Comparison of ENCODE assay signal across 20 cellular contexts in the genomic region with DNA sequence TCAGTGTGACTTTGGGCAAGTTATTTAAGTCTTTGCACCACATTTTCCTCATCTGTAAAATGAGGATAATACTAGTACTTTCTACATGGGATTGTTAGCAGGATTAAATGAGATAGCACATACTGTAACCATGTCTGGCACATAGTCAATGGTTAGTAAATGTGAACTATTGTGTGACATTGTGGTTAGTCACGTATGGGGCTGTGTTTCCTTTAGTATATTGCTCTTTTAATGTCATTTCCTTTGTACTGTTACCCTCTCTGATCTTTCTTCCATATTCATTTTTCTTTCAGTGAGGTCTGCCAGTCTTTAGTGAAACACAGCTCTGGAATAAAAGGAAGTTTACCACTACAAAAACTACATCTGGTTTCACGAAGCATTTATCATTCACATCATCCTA. TPM values are rescaled to one million over a fixed set of nuclear protein-coding genes. Genes with fewer than 3 reads are reported as not detected.
DNase-seq lines count a peak whose midpoint lies in the region; ATAC-seq lines count a peak whose summit lies in the region.
"Had no signal": no experiment of that assay in that cellular context is flagged by ENCODE, and none has a peak within 500 bp of the region (broad histone marks: within the 10 kb centered on the region; RNA-seq: fewer than 3 reads in every experiment).

No MANE protein-coding gene starts in this region.

- no peak overlapping the region for H3K4me3 Mint-ChIP-seq in activated CD4-positive, alpha-beta T cell treated with anti-CD3 and anti-CD28 coated beads for 36 hours
- peak overlapping the region; percentile 44 for H3K4me3 Mint-ChIP-seq in activated naive CD8-positive, alpha-beta T cell
- peak overlapping the region in 7 of 10 donors; percentile 27 to 60 (median 43) for H3K4me3 Mint-ChIP-seq in naive thymus-derived CD8-positive, alpha-beta T cell
- H3K4me3 Mint-ChIP-seq: type B pancreatic cell had no signal

- CTCF ChIA-PET in activated CD4-positive, alpha-beta T cell treated with anti-CD3 and anti-CD28 coated beads for 36 hours (lab: Charles Lee), result interaction anchor here (1.1 kb wide), 1 partner anchor 10 kb away, joined by 3 read pairs; no protein-coding TSS in a partner anchor

- POLR2A ChIA-PET in activated CD4-positive, alpha-beta T cell treated with anti-CD3 and anti-CD28 coated beads for 36 hours (lab: Charles Lee), result no interaction called here
- POLR2A ChIA-PET in naive thymus-derived CD8-positive, alpha-beta T cell (lab: Charles Lee), result no interaction called here

- intact Hi-C loops in activated CD4-positive, alpha-beta T cell treated with anti-CD3 and anti-CD28 coated beads for 36 hours (cut with DNase I, micrococcal nuclease), result no loop called here
- intact Hi-C loops in left cardiac atrium (cut with DNase I), result no loop called here

- H3K9me3 Mint-ChIP-seq in activated CD4-positive, alpha-beta T cell treated with anti-CD3 and anti-CD28 coated beads for 36 hours (ENCODE audit: low read depth), result no peaks in the 10 kb centered on the region
- no peaks in the 10 kb centered on the region for H3K9me3 Mint-ChIP-seq in activated naive CD8-positive, alpha-beta T cell (ENCODE audit: low read depth)
- H3K9me3 Mint-ChIP-seq in naive thymus-derived CD8-positive, alpha-beta T cell, result peaks cover 0 to 26% (median 0%) of the 10 kb centered on the region in 9 donors

- ATAC-seq in activated CD4-positive, alpha-beta T cell treated with anti-CD3 and anti-CD28 coated beads for 36 hours, result peak; percentile 96
- ATAC-seq in naive thymus-derived CD8-positive, alpha-beta T cell, result peak; percentile 53 to 75
- ATAC-seq in left cardiac atrium, result no peak
- no peak for ATAC-seq in HG02623 (IDR thresholded peaks at IDR 0.05; ENCODE audit: unreplicated experiment)
- ATAC-seq: gastroesophageal sphincter had no signal

- peaks cover 64% of the 10 kb centered on the region for H3K36me3 Mint-ChIP-seq in activated CD4-positive, alpha-beta T cell treated with anti-CD3 and anti-CD28 coated beads for 36 hours (ENCODE audit: low read depth)
- peaks cover 7% of the 10 kb centered on the region for H3K36me3 Mint-ChIP-seq in activated naive CD8-positive, alpha-beta T cell
- H3K36me3 Mint-ChIP-seq in naive thymus-derived CD8-positive, alpha-beta T cell, result peaks cover 5 to 61% (median 34%) of the 10 kb centered on the region in 3 donors

- peaks cover 20% of the 10 kb centered on the region for H3K4me1 Mint-ChIP-seq in activated CD4-positive, alpha-beta T cell treated with anti-CD3 and anti-CD28 coated beads for 36 hours
- peaks cover 25% of the 10 kb centered on the region for H3K4me1 Mint-ChIP-seq in activated naive CD8-positive, alpha-beta T cell (ENCODE audit: low read depth)
- H3K4me1 Mint-ChIP-seq in naive thymus-derived CD8-positive, alpha-beta T cell, result peaks cover 8 to 42% (median 26%) of the 10 kb centered on the region in 4 donors

- no peaks in the 10 kb centered on the region for H3K27me3 Mint-ChIP-seq in activated CD4-positive, alpha-beta T cell treated with anti-CD3 and anti-CD28 coated beads for 36 hours
- H3K27me3 Mint-ChIP-seq in activated naive CD8-positive, alpha-beta T cell, result no peaks in the 10 kb centered on the region
- H3K27me3 Mint-ChIP-seq in naive thymus-derived CD8-positive, alpha-beta T cell, result no peaks in the 10 kb centered on the region
- H3K27me3 Mint-ChIP-seq: naive B cell, type B pancreatic cell had no signal

- H3K27ac Mint-ChIP-seq in activated CD4-positive, alpha-beta T cell treated with anti-CD3 and anti-CD28 coated beads for 36 hours, result peak overlapping the region; percentile 68
- peak overlapping the region; percentile 75 for H3K27ac Mint-ChIP-seq in activated naive CD8-positive, alpha-beta T cell
- H3K27ac Mint-ChIP-seq in naive thymus-derived CD8-positive, alpha-beta T cell, result peak overlapping the region in 8 of 10 donors; percentile 17 to 84 (median 74)
- H3K27ac Mint-ChIP-seq: type B pancreatic cell had no signal

- no peak for DNase-seq in activated CD4-positive, alpha-beta T cell treated with anti-CD3 and anti-CD28 coated beads for 36 hours
- DNase-seq in activated CD4-positive, alpha-beta T cell treated with anti-CD3 and anti-CD28 coated beads for 48 hours, result no peak
- DNase-seq in Kasumi-1 (lab: John Stamatoyannopoulos, UW) (peak; percentile 9 to 12), left cardiac atrium (no peak), DMS53 treated with DMSO at 0.1 percent for 48 hours (lab: John Stamatoyannopoulos, UW; ENCODE audit: unreplicated experiment) (no peak)
- peak in 2 of 10 donors; percentile 10 to 16 for DNase-seq in naive thymus-derived CD8-positive, alpha-beta T cell
- DNase-seq: 8988T; GDM1; GOT3; mesenchymal stem cell; naive B cell; NCI-H2107; NCI-H524 treated with DMSO at 0.1 percent for 48 hours; stimulated activated CD4-positive, alpha-beta T cell treated with anti-CD3 and anti-CD28 coated beads, Interleukin-1b, Interleukin-23, amount 100 ng/mL, for 48 hours; stimulated activated naive CD4-positive, alpha-beta T cell treated with Interleukin-2 at 50 U/mL for 16 hours had no signal

RNA-seq across cellular contexts. Expression of gene OPA1, which starts 21.4 kb away (rescaled TPM):
- 100 to 1,000 TPM in 1 of 2 experiments, 10 to 100 TPM in 1; 94.9 to 115 TPM for total RNA-seq in activated CD4-positive, alpha-beta T cell treated with anti-CD3 and anti-CD28 coated beads for 36 hours
- total RNA-seq in naive thymus-derived CD8-positive, alpha-beta T cell, result 10 to 100 TPM; 51.7 to 54.4 TPM
- polyA plus RNA-seq in naive thymus-derived CD8-positive, alpha-beta T cell, result 10 to 100 TPM; 21.5 to 26.5 (median 24.4) TPM
- 10 to 100 TPM; 64.4 to 93.8 TPM for total RNA-seq in left cardiac atrium

RNA-seq across cellular contexts. Expression of gene ATP13A4, which starts 59.7 kb away (rescaled TPM):
- 1 to 10 TPM; 1.1 to 3.3 TPM for total RNA-seq in activated CD4-positive, alpha-beta T cell treated with anti-CD3 and anti-CD28 coated beads for 36 hours
- 1 to 10 TPM; 4.6 to 7.1 TPM for total RNA-seq in naive thymus-derived CD8-positive, alpha-beta T cell
- polyA plus RNA-seq in naive thymus-derived CD8-positive, alpha-beta T cell, result under 1 TPM in 2 of 3 donors, not detected in 1; 0.53 to 0.93 TPM
- total RNA-seq in left cardiac atrium, result under 1 TPM; 0.29 to 0.47 TPM
- total RNA-seq: dermis microvascular lymphatic vessel endothelial cell had no signal

Comparison
In these comparisons a context has a peak if more than half of its experiments do, and no peak if none do; other contexts are left out.
1. ATAC-seq: peak in activated CD4-positive, alpha-beta T cell treated with anti-CD3 and anti-CD28 coated beads for 36 hours (single experiment) and naive thymus-derived CD8-positive, alpha-beta T cell (2 of 2); none in left cardiac atrium (0 of 2) and HG02623 (single experiment).
2. DNase-seq: peak in Kasumi-1 (2 of 2); none in activated CD4-positive, alpha-beta T cell treated with anti-CD3 and anti-CD28 coated beads for 36 hours (single experiment), activated CD4-positive, alpha-beta T cell treated with anti-CD3 and anti-CD28 coated beads for 48 hours (single experiment), left cardiac atrium (single experiment) and DMS53 treated with DMSO at 0.1 percent for 48 hours (single experiment).
3. Peak in every context shown above with its lines, with median percentiles within 50 percentile points of each other: H3K27ac Mint-ChIP-seq.